24 cellular contexts compared by ENCODE assay signal in the genomic region with DNA sequence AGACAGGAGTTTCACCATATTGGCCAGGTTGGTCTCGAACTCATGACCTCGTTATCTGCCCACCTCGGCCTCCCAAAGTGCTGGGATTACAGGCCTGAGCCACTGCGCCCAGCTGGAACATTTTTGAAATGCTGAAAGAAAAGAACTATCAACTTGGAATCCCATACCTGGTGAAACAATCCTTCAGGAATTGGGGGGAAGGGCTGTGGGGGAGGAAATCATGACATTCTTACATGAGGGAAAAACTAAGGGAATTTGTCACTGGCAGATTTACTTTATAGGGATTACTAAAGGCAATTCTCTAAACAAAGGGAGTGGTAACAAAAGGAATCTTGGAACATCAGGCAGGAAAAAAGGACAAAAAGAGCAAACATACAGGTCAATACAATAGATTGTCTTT. TPM values are rescaled to one million over a fixed set of nuclear protein-coding genes. Genes with fewer than 3 reads are reported as not detected.
DNase-seq lines count a peak whose midpoint lies in the region; ATAC-seq and TF ChIP-seq lines count a peak whose summit lies in the region.
"Had no signal": no experiment of that assay in that cellular context is flagged by ENCODE, and none has a peak within 500 bp of the region (broad histone marks: within the 10 kb centered on the region; RNA-seq: fewer than 3 reads in every experiment).

No MANE protein-coding gene starts in this region.

- no peak for ATAC-seq in GM18498 (IDR thresholded peaks at IDR 0.05; ENCODE audit: unreplicated experiment)
- ATAC-seq: HepG2, PC-3, Right ventricle myocardium inferior, SK-N-SH treated with all-trans-retinoic acid at 6 μM for 48 hours had no signal

- no peak for DNase-seq in activated naive CD4-positive, alpha-beta T cell treated with Interleukin-2 at 50 U/mL for 16 hours
- DNase-seq in astrocyte of the hippocampus (ENCODE audit: low read depth, low spot score) = peak; percentile 14
- DNase-seq in iPS DF 19.7 (ENCODE audit: low read depth, low spot score) = peak; percentile 25
- no peak for DNase-seq in progenitor cell of endocrine pancreas (ENCODE audit: low spot score, unreplicated experiment)
- DNase-seq in activated T-cell treated with anti-CD3 and anti-CD28 coated beads, Interleukin-2, amount 50 U/mL, for 48 hours = no peak
- DNase-seq in NCI-H187 (lab: John Stamatoyannopoulos, UW) = no peak
- DNase-seq: BE2C; CD4-positive, CD25-positive, alpha-beta regulatory T cell; DMS53; GF-D8; Karpas-422; NCI-H1092; NCI-H1436; NCI-H187 treated with DMSO at 0.1 percent for 48 hours; NCI-H446; NCI-H524 treated with DMSO at 0.1 percent for 48 hours; NCI-H774; PC-3; SJCRH30 had no signal

- no peak for TF ChIP-seq CTCF in progenitor cell of endocrine pancreas (IDR thresholded peaks at IDR 0.05; ENCODE audit: unreplicated experiment)

- peaks cover 4% of the 10 kb centered on the region for H3K36me3 Mint-ChIP-seq in activated naive CD4-positive, alpha-beta T cell treated with anti-CD3 and anti-CD28 coated beads, Interleukin-2, amount 50 U/mL, for 24 hours
- H3K36me3 Mint-ChIP-seq in progenitor cell of endocrine pancreas (ENCODE audit: insufficient read depth) = peaks cover 10% of the 10 kb centered on the region

- no peaks in the 10 kb centered on the region for H3K27me3 Mint-ChIP-seq in activated naive CD4-positive, alpha-beta T cell treated with anti-CD3 and anti-CD28 coated beads, Interleukin-2, amount 50 U/mL, for 24 hours
- no peaks in the 10 kb centered on the region for H3K27me3 Mint-ChIP-seq in progenitor cell of endocrine pancreas
- H3K27me3 Mint-ChIP-seq: CD4-positive, CD25-positive, alpha-beta regulatory T cell had no signal

- peaks cover 13% of the 10 kb centered on the region for H3K4me1 Mint-ChIP-seq in activated naive CD4-positive, alpha-beta T cell treated with anti-CD3 and anti-CD28 coated beads, Interleukin-2, amount 50 U/mL, for 24 hours
- peaks cover 18% of the 10 kb centered on the region for H3K4me1 Mint-ChIP-seq in progenitor cell of endocrine pancreas (ENCODE audit: low read depth)

- no peaks in the 10 kb centered on the region for H3K9me3 Mint-ChIP-seq in activated naive CD4-positive, alpha-beta T cell treated with anti-CD3 and anti-CD28 coated beads, Interleukin-2, amount 50 U/mL, for 24 hours
- no peaks in the 10 kb centered on the region for H3K9me3 Mint-ChIP-seq in progenitor cell of endocrine pancreas (ENCODE audit: low read depth)
- H3K9me3 Mint-ChIP-seq: CD4-positive, CD25-positive, alpha-beta regulatory T cell had no signal

- peak overlapping the region; percentile 38 for H3K27ac Mint-ChIP-seq in activated naive CD4-positive, alpha-beta T cell treated with anti-CD3 and anti-CD28 coated beads, Interleukin-2, amount 50 U/mL, for 24 hours
- peak overlapping the region; percentile 71 for H3K27ac Mint-ChIP-seq in progenitor cell of endocrine pancreas
- H3K27ac Mint-ChIP-seq: CD4-positive, CD25-positive, alpha-beta regulatory T cell had no signal

- no peak overlapping the region for H3K4me3 Mint-ChIP-seq in activated naive CD4-positive, alpha-beta T cell treated with anti-CD3 and anti-CD28 coated beads, Interleukin-2, amount 50 U/mL, for 24 hours
- no peak overlapping the region for H3K4me3 Mint-ChIP-seq in progenitor cell of endocrine pancreas (ENCODE audit: low read depth)
- H3K4me3 Mint-ChIP-seq: CD4-positive, CD25-positive, alpha-beta regulatory T cell had no signal

RNA-seq across cellular contexts. Expression of gene NDUFS5, which starts 25.8 kb away (rescaled TPM):
- 208 and 221 TPM in 2 replicates for total RNA-seq in progenitor cell of endocrine pancreas

Comparison
In these comparisons a context has a peak if more than half of its experiments do, and no peak if none do; other contexts are left out.
1. DNase-seq: peak in astrocyte of the hippocampus (single experiment) and iPS DF 19.7 (single experiment); none in activated naive CD4-positive, alpha-beta T cell treated with Interleukin-2 at 50 U/mL for 16 hours (single experiment), progenitor cell of endocrine pancreas (single experiment), activated T-cell treated with anti-CD3 and anti-CD28 coated beads, Interleukin-2, amount 50 U/mL, for 48 hours (0 of 2) and NCI-H187 (0 of 2).